ENCODE assay signal across 8 cellular contexts in genomic region chr2:120344991-120345975, GRCh38. TPM values are rescaled to one million over a fixed set of nuclear protein-coding genes. Genes with fewer than 3 reads are reported as not detected.
A peak's percentile ranks its signal among the peaks of the same experiment; 100 is the strongest.
DNase-seq lines count a peak whose midpoint lies in the region; ATAC-seq and TF ChIP-seq lines count a peak whose summit lies in the region.

No MANE protein-coding gene starts in this region.

- 0 to 2% (median 1%) methylated on average over 8 to 145 of the region's 146 CpGs for WGBS in stomach, 5 donors

- no peak for TF ChIP-seq EP300 in stomach (IDR thresholded peaks at IDR 0.05)

- H3K27me3 Mint-ChIP-seq in CD8-positive, alpha-beta memory T cell: peaks cover 50 to 66% of the 10 kb centered on the region in 2 donors
- H3K27me3 Mint-ChIP-seq in IgD-negative memory B cell: peaks cover 45% of the 10 kb centered on the region

- no peak overlapping the region for H3K4me3 ChIP-seq in CD8-positive, alpha-beta memory T cell (ENCODE audit: low read length)
- H3K4me3 ChIP-seq in adipocyte (ENCODE audit: low read length): peak overlapping the region; percentile 78
- peak overlapping the region; percentile 54 to 74 (median 57) for H3K4me3 ChIP-seq in stomach

- CTCF ChIA-PET in CD8-positive, alpha-beta memory T cell (lab: Charles Lee): no interaction called here

- H3K4me1 Mint-ChIP-seq in CD8-positive, alpha-beta memory T cell: peaks cover 20 to 33% (median 22%) of the 10 kb centered on the region in 3 donors
- peaks cover 9 to 17% (median 16%) of the 10 kb centered on the region in 3 donors for H3K4me1 Mint-ChIP-seq in IgD-negative memory B cell

- no peak for ATAC-seq in HG03432 (IDR thresholded peaks at IDR 0.05; ENCODE audit: unreplicated experiment)

- intact Hi-C loops in stomach (cut with DNase I; ENCODE audit: low total_unique reads): loop anchor here (5.0 kb wide), 1 partner anchor 332 kb away; no protein-coding TSS in a partner anchor

- no peak overlapping the region for H3K27ac Mint-ChIP-seq in CD8-positive, alpha-beta memory T cell
- no peak overlapping the region for H3K27ac Mint-ChIP-seq in IgD-negative memory B cell

- peaks cover 28% of the 10 kb centered on the region for H3K27me3 ChIP-seq in CD8-positive, alpha-beta memory T cell (ENCODE audit: insufficient read depth, low read length, poor library complexity, severe bottlenecking)
- peaks cover 32% of the 10 kb centered on the region for H3K27me3 ChIP-seq in adipocyte (replicated peaks; ENCODE audit: control insufficient read depth, insufficient read depth, low read length)
- H3K27me3 ChIP-seq in stomach: peaks cover 12 to 99% (median 63%) of the 10 kb centered on the region in 3 donors

- no peak for DNase-seq in CD8-positive, alpha-beta memory T cell
- DNase-seq in adipocyte (ENCODE audit: low read depth) (peak; percentile 61), iPS-NIHi7 (ENCODE audit: extremely low spot score) (peak; percentile 33), stomach (no peak), islet precursor cell (no peak), OCI-M2 (lab: John Stamatoyannopoulos, UW; ENCODE audit: unreplicated experiment) (no peak)

- no peaks in the 10 kb centered on the region for H3K36me3 Mint-ChIP-seq in CD8-positive, alpha-beta memory T cell
- no peaks in the 10 kb centered on the region for H3K36me3 Mint-ChIP-seq in IgD-negative memory B cell

- H3K4me3 Mint-ChIP-seq in CD8-positive, alpha-beta memory T cell: peak overlapping the region in 6 of 7 donors; percentile 12 to 77 (median 21)
- H3K4me3 Mint-ChIP-seq in IgD-negative memory B cell: peak overlapping the region in 3 of 4 donors; percentile 54 to 72 (median 68)

- peak overlapping the region; percentile 79 for H3K9ac ChIP-seq in adipocyte (ENCODE audit: low read length)

- no peaks in the 10 kb centered on the region for H3K36me3 ChIP-seq in CD8-positive, alpha-beta memory T cell (ENCODE audit: insufficient read depth, low read length)
- H3K36me3 ChIP-seq in adipocyte (ENCODE audit: control insufficient read depth, insufficient read depth, low read length, severe bottlenecking): peaks cover 15% of the 10 kb centered on the region
- peaks cover 0 to 10% (median 0%) of the 10 kb centered on the region in 4 donors for H3K36me3 ChIP-seq in stomach

- H3K4me1 ChIP-seq in CD8-positive, alpha-beta memory T cell (ENCODE audit: insufficient read depth, low read length): peaks cover 13% of the 10 kb centered on the region
- H3K4me1 ChIP-seq in adipocyte (ENCODE audit: control insufficient read depth, insufficient read depth, low read length) (no peaks in the 10 kb centered on the region), stomach (peaks cover 35 to 55% (median 46%) of the 10 kb centered on the region in 4 donors)

- no peak for TF ChIP-seq CTCF in stomach (IDR thresholded peaks at IDR 0.05)

- TF ChIP-seq POLR2A in stomach (IDR thresholded peaks at IDR 0.05): no peak

- no peaks in the 10 kb centered on the region for H3K9me3 ChIP-seq in CD8-positive, alpha-beta memory T cell (ENCODE audit: low read length)
- no peaks in the 10 kb centered on the region for H3K9me3 ChIP-seq in adipocyte (ENCODE audit: control insufficient read depth, low read length)
- no peaks in the 10 kb centered on the region for H3K9me3 ChIP-seq in stomach

- no peak overlapping the region for H3K27ac ChIP-seq in CD8-positive, alpha-beta memory T cell (ENCODE audit: low read depth, low read length)
- H3K27ac ChIP-seq in stomach: peak overlapping the region in 4 of 5 donors; percentile 5 to 73 (median 52)

- H3K9me3 Mint-ChIP-seq in CD8-positive, alpha-beta memory T cell: no peaks in the 10 kb centered on the region
- no peaks in the 10 kb centered on the region for H3K9me3 Mint-ChIP-seq in IgD-negative memory B cell

- POLR2A ChIA-PET in CD8-positive, alpha-beta memory T cell (lab: Charles Lee): no interaction called here

RNA-seq across cellular contexts. Expression of gene INHBB, which starts 0.7 kb away (rescaled TPM):
- total RNA-seq in CD8-positive, alpha-beta memory T cell: not detected
- not detected for polyA plus RNA-seq in CD8-positive, alpha-beta memory T cell
- polyA plus RNA-seq in IgD-negative memory B cell (not detected), stomach (1 to 10 TPM in 1 of 3 donors, under 1 TPM in 2; 0.37 to 1.9 (median 0.61) TPM)
- total RNA-seq in stomach: 1 to 10 TPM in 2 of 5 donors, under 1 TPM in 2, not detected in 1; 0.37 to 7.2 (median 1.5) TPM

Comparison
In these comparisons a context has a peak if more than half of its experiments do, and no peak if none do; other contexts are left out.
1. DNase-seq: peak in adipocyte (single experiment) and iPS-NIHi7 (single experiment); none in CD8-positive, alpha-beta memory T cell (0 of 5), stomach (single experiment), islet precursor cell (single experiment) and OCI-M2 (single experiment).